In the genomic region with DNA sequence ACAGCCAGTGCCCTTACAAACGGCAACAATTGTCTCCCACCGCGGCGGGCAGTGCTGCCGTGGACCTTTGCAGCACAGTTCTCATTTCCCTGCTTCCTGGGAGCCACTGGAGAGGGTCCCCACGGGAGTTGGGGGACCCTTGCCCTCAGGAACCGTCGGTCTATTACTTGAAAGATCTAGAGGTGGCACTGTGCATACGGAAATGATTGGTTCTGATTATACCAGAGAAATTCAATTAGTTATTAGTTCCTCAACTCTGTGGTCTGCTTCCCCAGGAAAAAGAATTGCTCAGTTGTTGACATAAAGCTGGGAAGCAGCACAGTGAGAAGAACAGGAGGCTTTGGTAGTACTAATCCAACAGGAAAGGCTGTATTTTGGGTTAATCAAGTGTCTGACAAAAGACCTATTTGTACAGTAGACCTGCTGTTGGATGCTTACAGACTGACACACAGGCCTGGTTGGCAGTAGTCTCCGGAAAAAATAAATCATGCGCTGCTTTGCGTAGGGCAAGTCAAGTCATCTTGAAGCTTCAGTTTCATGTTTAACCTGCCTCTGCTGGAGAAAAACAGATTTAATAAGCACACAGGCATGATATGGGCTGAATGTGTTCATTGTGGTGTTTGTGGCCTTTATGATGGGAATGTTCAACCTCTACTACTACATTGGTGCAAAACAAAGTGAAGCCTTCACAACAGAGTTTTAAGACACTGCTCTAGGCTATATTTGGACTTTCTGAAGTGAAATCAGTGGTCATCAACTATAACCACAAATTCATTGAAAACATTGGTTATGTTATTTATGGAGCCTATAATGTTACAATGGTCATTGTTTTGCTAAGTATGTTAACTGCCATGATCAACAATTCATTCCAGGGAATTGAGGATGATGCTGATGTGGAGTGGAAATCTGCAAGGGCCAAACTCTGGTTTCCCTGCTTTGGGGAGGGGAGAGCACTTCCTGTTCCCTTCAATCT, we compare ENCODE assay signal across 11 cellular contexts. TPM values are rescaled to one million over a fixed set of nuclear protein-coding genes. Genes with fewer than 3 reads are reported as not detected.
A peak's percentile ranks its signal among the peaks of the same experiment; 100 is the strongest.
DNase-seq lines count a peak whose midpoint lies in the region; TF ChIP-seq lines count a peak whose summit lies in the region.
"Had no signal": no experiment of that assay in that cellular context is flagged by ENCODE, and none has a peak within 500 bp of the region (broad histone marks: within the 10 kb centered on the region; RNA-seq: fewer than 3 reads in every experiment).

No MANE protein-coding gene starts in this region.

- H3K36me3 ChIP-seq in brain microvascular endothelial cell (replicated peaks) (no peaks in the 10 kb centered on the region), skeletal muscle satellite cell (ENCODE audit: insufficient read depth, low read length) (no peaks in the 10 kb centered on the region)
- H3K36me3 ChIP-seq: left lung, thoracic aorta had no signal

- peaks cover 2% of the 10 kb centered on the region for H3K36me3 Mint-ChIP-seq in IgD-negative memory B cell
- no peaks in the 10 kb centered on the region for H3K36me3 Mint-ChIP-seq in progenitor cell of endocrine pancreas (ENCODE audit: insufficient read depth)

- H3K27ac Mint-ChIP-seq in IgD-negative memory B cell (peak overlapping the region; percentile 22 to 81 (median 68)), progenitor cell of endocrine pancreas (no peak overlapping the region)

- H3K4me1 Mint-ChIP-seq in IgD-negative memory B cell: peaks cover 20 to 31% (median 27%) of the 10 kb centered on the region in 3 donors
- peaks cover 46% of the 10 kb centered on the region for H3K4me1 Mint-ChIP-seq in progenitor cell of endocrine pancreas (ENCODE audit: low read depth)

- peaks cover 82% of the 10 kb centered on the region for H3K4me1 ChIP-seq in skeletal muscle satellite cell (ENCODE audit: control insufficient read depth, insufficient read depth, low read length)

- no peaks in the 10 kb centered on the region for H3K27me3 ChIP-seq in brain microvascular endothelial cell (replicated peaks)
- H3K27me3 ChIP-seq in skeletal muscle satellite cell (ENCODE audit: control insufficient read depth, insufficient read depth, low read length): no peaks in the 10 kb centered on the region
- H3K27me3 ChIP-seq: left lung had no signal

- H3K27me3 Mint-ChIP-seq in IgD-negative memory B cell: peaks cover 8% of the 10 kb centered on the region
- H3K27me3 Mint-ChIP-seq in progenitor cell of endocrine pancreas: peaks cover 3% of the 10 kb centered on the region

- DNase-seq in activated CD4-positive, alpha-beta T cell treated with anti-CD3 and anti-CD28 coated beads, Interleukin-2, amount 50 U/mL, for 48 hours: peak; percentile 32 to 48
- DNase-seq in activated CD4-positive, alpha-beta T cell treated with anti-CD3 and anti-CD28 coated beads, Interleukin-2, amount 50 U/mL, for 4 hours: no peak
- DNase-seq in brain microvascular endothelial cell (peak; percentile 20), T1000 (lab: John Stamatoyannopoulos, UW) (no peak), progenitor cell of endocrine pancreas (ENCODE audit: low spot score, unreplicated experiment) (no peak)
- no peak for DNase-seq in effector CD8-positive, alpha-beta T cell (lab: John Stamatoyannopoulos, UW)
- DNase-seq: left lung had no signal

- no peak overlapping the region for H3K4me2 ChIP-seq in skeletal muscle satellite cell (ENCODE audit: low read length)

- H3K9me3 ChIP-seq in skeletal muscle satellite cell (replicated peaks; ENCODE audit: low read length): no peaks in the 10 kb centered on the region
- H3K9me3 ChIP-seq: left lung, thoracic aorta had no signal

- in situ Hi-C loops in brain microvascular endothelial cell (cut with HindIII; ENCODE audit: low pct_ligation_motif_present, low sequenced_read_pairs): no loop called here

- TF ChIP-seq CTCF in brain microvascular endothelial cell (IDR thresholded peaks at IDR 0.05; ENCODE audit: low read depth, low read length, missing control alignments): no peak
- TF ChIP-seq CTCF in progenitor cell of endocrine pancreas (IDR thresholded peaks at IDR 0.05; ENCODE audit: unreplicated experiment): no peak

- no peak overlapping the region for H3K4me3 ChIP-seq in brain microvascular endothelial cell (ENCODE audit: low read depth, low read length)
- H3K4me3 ChIP-seq in skeletal muscle satellite cell (ENCODE audit: low read length): no peak overlapping the region
- H3K4me3 ChIP-seq: left lung, skin epidermis, thoracic aorta had no signal

- H3K9ac ChIP-seq in skeletal muscle satellite cell (ENCODE audit: low read depth, low read length): peak overlapping the region; percentile 66

- no peak overlapping the region for H3K27ac ChIP-seq in brain microvascular endothelial cell
- H3K27ac ChIP-seq: left lung, thoracic aorta had no signal

- peak overlapping the region; percentile 70 to 92 (median 86) for H3K4me3 Mint-ChIP-seq in IgD-negative memory B cell
- no peak overlapping the region for H3K4me3 Mint-ChIP-seq in progenitor cell of endocrine pancreas (ENCODE audit: low read depth)

- no peaks in the 10 kb centered on the region for H3K9me3 Mint-ChIP-seq in IgD-negative memory B cell
- no peaks in the 10 kb centered on the region for H3K9me3 Mint-ChIP-seq in progenitor cell of endocrine pancreas (ENCODE audit: low read depth)

RNA-seq across cellular contexts. Expression of a gene that starts 54.6 kb away (rescaled TPM):
- polyA plus RNA-seq in IgD-negative memory B cell: 9.5 TPM
- 30.1 and 35.5 TPM in 2 replicates for total RNA-seq in skeletal muscle satellite cell (2012; rRNA removed)
- 58.7 and 63.5 TPM in 2 replicates for total RNA-seq in progenitor cell of endocrine pancreas

Comparison
In these comparisons a context has a peak if more than half of its experiments do, and no peak if none do; other contexts are left out.
1. DNase-seq: peak in activated CD4-positive, alpha-beta T cell treated with anti-CD3 and anti-CD28 coated beads, Interleukin-2, amount 50 U/mL, for 48 hours (2 of 2) and brain microvascular endothelial cell (single experiment); none in activated CD4-positive, alpha-beta T cell treated with anti-CD3 and anti-CD28 coated beads, Interleukin-2, amount 50 U/mL, for 4 hours (0 of 2), effector CD8-positive, alpha-beta T cell (single experiment), T1000 (single experiment) and progenitor cell of endocrine pancreas (single experiment).